In the genomic region with DNA sequence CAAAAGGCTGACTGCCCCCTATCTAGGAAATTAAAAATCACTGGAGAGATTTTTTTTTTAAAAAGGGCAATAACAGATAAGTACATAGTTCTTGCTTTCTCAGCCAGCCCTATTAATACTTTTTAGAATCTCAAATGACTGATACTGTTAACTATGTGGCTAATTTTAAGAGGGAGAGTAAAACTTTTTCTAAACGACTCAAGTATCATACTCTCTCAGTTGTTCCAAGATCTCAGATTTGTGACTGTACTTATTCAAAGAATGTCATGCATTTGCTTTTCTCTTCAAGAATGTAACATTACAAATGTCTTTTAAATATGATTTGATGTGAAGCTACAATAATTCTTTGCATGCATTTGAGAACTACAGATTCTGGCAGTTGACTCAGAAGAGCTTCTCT, we compare ENCODE assay signal across 14 cellular contexts. TPM values are rescaled to one million over a fixed set of nuclear protein-coding genes. Genes with fewer than 3 reads are reported as not detected.
DNase-seq lines count a peak whose midpoint lies in the region; ATAC-seq, FAIRE-seq and TF ChIP-seq lines count a peak whose summit lies in the region.
"Had no signal": no experiment of that assay in that cellular context is flagged by ENCODE, and none has a peak within 500 bp of the region (broad histone marks: within the 10 kb centered on the region; RNA-seq: fewer than 3 reads in every experiment).

No MANE protein-coding gene starts in this region.

- FAIRE-seq in GM12891 (lab: Jason Lieb, UNC): no peak
- FAIRE-seq: GM18507 had no signal

- no peaks in the 10 kb centered on the region for H3K9me3 Mint-ChIP-seq in chondrocyte (ENCODE audit: low read depth)
- H3K9me3 Mint-ChIP-seq in mesothelial cell of epicardium: no peaks in the 10 kb centered on the region
- no peaks in the 10 kb centered on the region for H3K9me3 Mint-ChIP-seq in stimulated activated effector memory CD8-positive, alpha-beta T cell treated with anti-CD3 and anti-CD28 coated beads, Interleukin-12 subunit alpha, Interleukin-12 subunit beta, amount 100 ng/mL, for 72 hours

- ATAC-seq in GM19324 (IDR thresholded peaks at IDR 0.05; ENCODE audit: low FRiP score, unreplicated experiment): no peak
- no peak for ATAC-seq in stimulated activated effector memory CD8-positive, alpha-beta T cell treated with anti-CD3 and anti-CD28 coated beads, Interleukin-12 subunit alpha, Interleukin-12 subunit beta, amount 100 ng/mL, for 72 hours
- ATAC-seq: SK-N-SH treated with all-trans-retinoic acid at 6 μM for 48 hours had no signal

- H3K27ac Mint-ChIP-seq in chondrocyte (ENCODE audit: unreplicated experiment) (peak overlapping the region; percentile 25), mesothelial cell of epicardium (peak overlapping the region; percentile 36)
- H3K27ac Mint-ChIP-seq in stimulated activated effector memory CD8-positive, alpha-beta T cell treated with anti-CD3 and anti-CD28 coated beads, Interleukin-12 subunit alpha, Interleukin-12 subunit beta, amount 100 ng/mL, for 72 hours: no peak overlapping the region

- H3K4me1 Mint-ChIP-seq in chondrocyte (ENCODE audit: low read depth): peaks cover 17% of the 10 kb centered on the region
- H3K4me1 Mint-ChIP-seq in mesothelial cell of epicardium: peaks cover 16% of the 10 kb centered on the region
- no peaks in the 10 kb centered on the region for H3K4me1 Mint-ChIP-seq in stimulated activated effector memory CD8-positive, alpha-beta T cell treated with anti-CD3 and anti-CD28 coated beads, Interleukin-12 subunit alpha, Interleukin-12 subunit beta, amount 100 ng/mL, for 72 hours

- no peak overlapping the region for H3K4me3 Mint-ChIP-seq in chondrocyte (ENCODE audit: unreplicated experiment)
- no peak overlapping the region for H3K4me3 Mint-ChIP-seq in mesothelial cell of epicardium
- no peak overlapping the region for H3K4me3 Mint-ChIP-seq in stimulated activated effector memory CD8-positive, alpha-beta T cell treated with anti-CD3 and anti-CD28 coated beads, Interleukin-12 subunit alpha, Interleukin-12 subunit beta, amount 100 ng/mL, for 72 hours

- no peak for TF ChIP-seq POLR2A in GM12891 (IDR thresholded peaks at IDR 0.05; ENCODE audit: low read depth, low read length)

- DNase-seq in GM04503 (ENCODE audit: low read depth) (peak; percentile 90), chondrocyte (ENCODE audit: low spot score) (no peak), mesothelial cell of epicardium (ENCODE audit: low spot score in 2 of 2, unreplicated experiment in 2 of 2) (no peak), NCI-H1694 (lab: John Stamatoyannopoulos, UW) (no peak), GM12891 (ENCODE audit: insufficient read length, low spot score) (no peak)
- DNase-seq in stimulated activated effector memory CD8-positive, alpha-beta T cell treated with anti-CD3 and anti-CD28 coated beads, Interleukin-12 subunit alpha, Interleukin-12 subunit beta, amount 100 ng/mL, for 72 hours (ENCODE audit: low spot score in 2 of 2): no peak
- DNase-seq: ACHN, NCI-H446, NCI-H82, Peyer's patch, SHP77 had no signal

- H3K36me3 Mint-ChIP-seq in chondrocyte (ENCODE audit: low read depth) (no peaks in the 10 kb centered on the region), mesothelial cell of epicardium (no peaks in the 10 kb centered on the region)
- H3K36me3 Mint-ChIP-seq in stimulated activated effector memory CD8-positive, alpha-beta T cell treated with anti-CD3 and anti-CD28 coated beads, Interleukin-12 subunit alpha, Interleukin-12 subunit beta, amount 100 ng/mL, for 72 hours: no peaks in the 10 kb centered on the region

- TF ChIP-seq CTCF in chondrocyte (IDR thresholded peaks at IDR 0.05) (peak; percentile 56), mesothelial cell of epicardium (IDR thresholded peaks at IDR 0.05; ENCODE audit: unreplicated experiment) (no peak)

- H3K27me3 Mint-ChIP-seq in chondrocyte (ENCODE audit: low read depth) (no peaks in the 10 kb centered on the region), mesothelial cell of epicardium (ENCODE audit: low read depth) (peaks cover 8% of the 10 kb centered on the region)

TF ChIP-seq in GM12891, 5 proteins besides CTCF, POLR2A, EP300 and RAD21:
- no peak for TF ChIP-seq SPI1 (IDR thresholded peaks at IDR 0.05; ENCODE audit: low read depth, low read length)
- TF ChIP-seq TAF1 (IDR thresholded peaks at IDR 0.05; ENCODE audit: low read depth, low read length): no peak
- no peak for TF ChIP-seq POU2F2 (IDR thresholded peaks at IDR 0.05; ENCODE audit: low read depth, low read length)
- TF ChIP-seq PAX5 (IDR thresholded peaks at IDR 0.05; ENCODE audit: insufficient read depth, low read length, severe bottlenecking): no peak
- no peak for TF ChIP-seq POLR2AphosphoS5 (IDR thresholded peaks at IDR 0.05; ENCODE audit: low read depth, low read length)
TF ChIP-seq in GM12891: peak in this region for 0.

RNA-seq across cellular contexts. Expression of a gene that starts 55.4 kb away (rescaled TPM):
- total RNA-seq in chondrocyte (19.5 to 22.1 TPM (median 20.9 TPM) in 3 replicates), mesothelial cell of epicardium (29.5 to 32.5 TPM (median 31.8 TPM) in 3 replicates)
- 4.1 TPM for polyA plus RNA-seq in GM12891 (2012; ENCODE audit: low read depth, missing spikeins)
